8 cellular contexts compared by ENCODE assay signal in the genomic region with DNA sequence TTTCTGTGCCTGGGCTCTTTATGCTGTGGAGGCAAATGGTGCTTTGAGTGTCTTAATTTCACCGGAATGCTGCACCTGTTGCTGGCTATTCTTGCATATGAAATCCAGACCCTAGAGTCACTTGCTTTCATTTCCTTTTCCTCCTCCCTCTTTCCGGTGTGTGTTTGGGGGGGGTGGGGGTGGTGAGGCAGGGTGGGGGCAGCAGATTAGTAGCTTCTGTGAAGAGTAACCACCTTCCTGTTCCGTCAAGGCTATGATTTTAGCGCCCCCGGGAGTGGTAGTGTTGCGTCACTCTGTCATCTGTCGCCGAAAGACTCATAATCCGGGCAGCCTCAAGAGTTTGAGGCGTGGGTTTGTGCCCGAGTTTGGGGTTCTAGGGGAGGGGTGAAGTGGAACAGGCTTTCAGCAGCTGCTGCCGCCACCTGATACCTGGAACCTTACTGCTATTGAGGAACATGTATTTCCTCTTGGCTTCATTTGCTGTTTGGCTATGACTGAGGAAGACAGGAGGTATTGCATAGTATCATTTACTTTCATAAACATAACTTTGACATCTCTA. TPM values are rescaled to one million over a fixed set of nuclear protein-coding genes. Genes with fewer than 3 reads are reported as not detected.
DNase-seq lines count a peak whose midpoint lies in the region; ATAC-seq and TF ChIP-seq lines count a peak whose summit lies in the region.

No MANE protein-coding gene starts in this region.

- no peaks in the 10 kb centered on the region for H3K9me3 Mint-ChIP-seq in activated T-helper 17 cell treated with anti-CD3 and anti-CD28 coated beads, Interleukin-2, amount 50 U/mL, for 72 hours

- in situ Hi-C loops in gastrocnemius medialis (cut with MboI; ENCODE audit: low sequenced_read_pairs in 4 of 4), result no loop called here
- in situ Hi-C loops in HAP-1 (cut with MboI; ENCODE audit: low sequenced_read_pairs), result no loop called here

- peak; percentile 63 for ATAC-seq in GM21786 (IDR thresholded peaks at IDR 0.05; ENCODE audit: unreplicated experiment)
- ATAC-seq in activated T-helper 17 cell treated with anti-CD3 and anti-CD28 coated beads, Interleukin-2, amount 50 U/mL, for 72 hours (replicated peaks), result peak; percentile 76
- ATAC-seq in gastrocnemius medialis, result peak; percentile 83 to 92
- ATAC-seq in aorta (ENCODE audit: low FRiP score), result no peak

- TF ChIP-seq CTCF in GM10266 (IDR thresholded peaks at IDR 0.05; ENCODE audit: control insufficient read depth, insufficient read depth, low read depth, missing control alignments) (peak; percentile 8), NB4 (IDR thresholded peaks at IDR 0.05; ENCODE audit: low read depth, low read length) (no peak), gastrocnemius medialis (IDR thresholded peaks at IDR 0.05 in 4 of 5, conservative IDR thresholded peaks at IDR 0.05 in 1 of 5) (no peak)

- intact Hi-C loops in gastrocnemius medialis (cut with DNase I; ENCODE audit: low total_unique reads) (loop anchor here (1.0 to 5.0 kb wide), 4 partner anchors 50 to 143 kb away; no protein-coding TSS in a partner anchor), aorta (cut with DNase I) (no loop called here)

- no peak for TF ChIP-seq POLR2A in NB4 (IDR thresholded peaks at IDR 0.05; ENCODE audit: extremely low read depth, insufficient read length)
- no peak for TF ChIP-seq POLR2A in gastrocnemius medialis (IDR thresholded peaks at IDR 0.05)

- no peaks in the 10 kb centered on the region for H3K36me3 Mint-ChIP-seq in activated T-helper 17 cell treated with anti-CD3 and anti-CD28 coated beads, Interleukin-2, amount 50 U/mL, for 72 hours (ENCODE audit: low read depth)

- 85 to 88% methylated on average over 12 of the region's 12 CpGs for WGBS in aorta, 2 donors

- DNase-seq in GM10266 (ENCODE audit: extremely low spot score) (peak; percentile 51), NB4 (ENCODE audit: low read depth) (peak; percentile 89), gastrocnemius medialis (peak; percentile 30 to 62), aorta (no peak), HAP-1 (ENCODE audit: low spot score in 2 of 2) (no peak), substantia nigra (lab: John Stamatoyannopoulos, UW) (no peak)

- peak overlapping the region; percentile 78 to 86 (median 84) for H3K27ac ChIP-seq in gastrocnemius medialis
- H3K27ac ChIP-seq in aorta (ENCODE audit: low read depth in 1 of 2, low read length in 2 of 2), result no peak overlapping the region
- no peak overlapping the region for H3K27ac ChIP-seq in substantia nigra (ENCODE audit: low read depth, low read length, poor library complexity, severe bottlenecking)

- H3K4me3 Mint-ChIP-seq in activated T-helper 17 cell treated with anti-CD3 and anti-CD28 coated beads, Interleukin-2, amount 50 U/mL, for 72 hours, result peak overlapping the region; percentile 61

- H3K27me3 ChIP-seq in gastrocnemius medialis, result no peaks in the 10 kb centered on the region
- no peaks in the 10 kb centered on the region for H3K27me3 ChIP-seq in aorta (ENCODE audit: control insufficient read depth in 1 of 2, insufficient read depth in 2 of 2, low read length in 1 of 2)
- no peaks in the 10 kb centered on the region for H3K27me3 ChIP-seq in HAP-1 (ENCODE audit: low read depth)

- peaks cover 22% of the 10 kb centered on the region for H3K4me1 Mint-ChIP-seq in activated T-helper 17 cell treated with anti-CD3 and anti-CD28 coated beads, Interleukin-2, amount 50 U/mL, for 72 hours

- H3K36me3 ChIP-seq in gastrocnemius medialis (no peaks in the 10 kb centered on the region), aorta (ENCODE audit: control insufficient read depth in 1 of 2, insufficient read depth in 2 of 2, low read length in 1 of 2) (no peaks in the 10 kb centered on the region), HAP-1 (replicated peaks) (no peaks in the 10 kb centered on the region)

- no peaks in the 10 kb centered on the region for H3K27me3 Mint-ChIP-seq in activated T-helper 17 cell treated with anti-CD3 and anti-CD28 coated beads, Interleukin-2, amount 50 U/mL, for 72 hours

- no peaks in the 10 kb centered on the region for H3K9me3 ChIP-seq in gastrocnemius medialis
- no peaks in the 10 kb centered on the region for H3K9me3 ChIP-seq in aorta (ENCODE audit: control insufficient read depth, low read length)
- no peaks in the 10 kb centered on the region for H3K9me3 ChIP-seq in HAP-1

- H3K27ac Mint-ChIP-seq in activated T-helper 17 cell treated with anti-CD3 and anti-CD28 coated beads, Interleukin-2, amount 50 U/mL, for 72 hours, result no peak overlapping the region

- H3K4me3 ChIP-seq in NB4 (ENCODE audit: low read depth, low read length), result peak overlapping the region; percentile 54
- H3K4me3 ChIP-seq in gastrocnemius medialis, result peak overlapping the region; percentile 35 to 56 (median 46)
- no peak overlapping the region for H3K4me3 ChIP-seq in aorta (ENCODE audit: low read length in 2 of 2)
- no peak overlapping the region for H3K4me3 ChIP-seq in HAP-1

- peaks cover 50 to 63% of the 10 kb centered on the region in 2 donors for H3K4me1 ChIP-seq in gastrocnemius medialis
- peaks cover 4% of the 10 kb centered on the region in 2 donors for H3K4me1 ChIP-seq in aorta (ENCODE audit: control insufficient read depth in 1 of 2, insufficient read depth in 2 of 2, low read length in 2 of 2)
- H3K4me1 ChIP-seq in HAP-1, result no peaks in the 10 kb centered on the region

RNA-seq across cellular contexts. Expression of a gene that starts 49.1 kb away (rescaled TPM):
- 10 to 100 TPM; 51.2 to 55.1 TPM for total RNA-seq in activated T-helper 17 cell treated with anti-CD3 and anti-CD28 coated beads, Interleukin-2, amount 50 U/mL, for 72 hours
- 10 to 100 TPM; 24.1 to 66.3 (median 40.1) TPM for total RNA-seq in gastrocnemius medialis
- total RNA-seq in aorta, result 100 to 1,000 TPM; 238 to 259 TPM
- 10 to 100 TPM; 11.5 to 20.1 TPM for polyA plus RNA-seq in aorta

Comparison
In these comparisons a context has a peak if more than half of its experiments do, and no peak if none do; other contexts are left out.
1. DNase-seq: peak in GM10266 (single experiment), NB4 (single experiment) and gastrocnemius medialis (2 of 2); none in aorta (0 of 2), HAP-1 (0 of 2) and substantia nigra (0 of 49).
2. H3K4me3 ChIP-seq: peak in NB4 (single experiment) and gastrocnemius medialis (4 of 4); none in aorta (0 of 2) and HAP-1 (single experiment).
3. H3K27ac ChIP-seq: peak in gastrocnemius medialis (4 of 4); none in aorta (0 of 2) and substantia nigra (single experiment).